Comparison of ENCODE assay signal across 15 cellular contexts in the genomic region with DNA sequence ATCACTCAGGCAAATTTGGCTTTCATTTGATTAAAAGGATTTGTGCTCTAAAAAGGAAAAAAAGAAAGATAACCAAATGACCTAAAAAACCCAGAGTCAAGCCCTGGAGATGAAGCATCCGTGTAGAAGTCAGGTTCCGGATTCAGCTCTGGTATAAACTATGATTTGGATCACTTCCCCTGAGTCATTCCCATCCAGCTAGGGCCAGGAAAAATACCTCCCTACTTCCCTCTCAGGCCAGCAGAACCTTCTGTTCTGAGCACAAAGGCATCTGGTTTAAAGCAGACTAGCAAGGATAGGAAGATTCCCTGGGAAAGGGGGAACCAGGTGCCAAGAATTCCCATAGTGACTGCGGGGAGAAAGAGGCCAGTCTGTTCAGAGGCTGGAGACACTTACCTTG. TPM values are rescaled to one million over a fixed set of nuclear protein-coding genes. Genes with fewer than 3 reads are reported as not detected.
DNase-seq lines count a peak whose midpoint lies in the region; ATAC-seq and TF ChIP-seq lines count a peak whose summit lies in the region.
"Had no signal": no experiment of that assay in that cellular context is flagged by ENCODE, and none has a peak within 500 bp of the region (broad histone marks: within the 10 kb centered on the region; RNA-seq: fewer than 3 reads in every experiment).

No MANE protein-coding gene starts in this region.

- H3K4me3 ChIP-seq in effector memory CD4-positive, alpha-beta T cell (ENCODE audit: insufficient read depth, low read depth, low read length, poor library complexity, severe bottlenecking) = no peak overlapping the region
- H3K4me3 ChIP-seq in muscle layer of duodenum (ENCODE audit: low read depth in 1 of 2, low read length in 2 of 2) = no peak overlapping the region
- H3K4me3 ChIP-seq: pancreas, SK-N-MC, upper lobe of right lung had no signal

- H3K27me3 ChIP-seq in effector memory CD4-positive, alpha-beta T cell (replicated peaks; ENCODE audit: control insufficient read depth, insufficient read depth, low read length, poor library complexity, severe bottlenecking) = no peaks in the 10 kb centered on the region
- H3K27me3 ChIP-seq in muscle layer of duodenum (ENCODE audit: low read depth, low read length) = no peaks in the 10 kb centered on the region
- H3K27me3 ChIP-seq: pancreas, upper lobe of right lung had no signal

- H3K4me1 Mint-ChIP-seq in activated CD4-positive, alpha-beta T cell treated with anti-CD3 and anti-CD28 coated beads for 36 hours = no peaks in the 10 kb centered on the region

- no peaks in the 10 kb centered on the region for H3K36me3 Mint-ChIP-seq in activated CD4-positive, alpha-beta T cell treated with anti-CD3 and anti-CD28 coated beads for 36 hours (ENCODE audit: low read depth)

- no peaks in the 10 kb centered on the region for H3K9me3 ChIP-seq in effector memory CD4-positive, alpha-beta T cell (ENCODE audit: control insufficient read depth, low read length)
- no peaks in the 10 kb centered on the region for H3K9me3 ChIP-seq in muscle layer of duodenum (ENCODE audit: control insufficient read depth in 1 of 2, low read length in 2 of 2)
- H3K9me3 ChIP-seq: pancreas, upper lobe of right lung had no signal

- CTCF ChIA-PET in RWPE1 (lab: Yijun Ruan, JAX) = no interaction called here
- CTCF ChIA-PET in activated CD4-positive, alpha-beta T cell treated with anti-CD3 and anti-CD28 coated beads for 36 hours (lab: Charles Lee) = interaction anchor here (24.7 kb wide), 1 partner anchor 46 kb away, joined by 456 read pairs; a partner anchor contains a TSS

- H3K36me3 ChIP-seq in effector memory CD4-positive, alpha-beta T cell (ENCODE audit: control insufficient read depth, insufficient read depth, low read length) = peaks cover 65% of the 10 kb centered on the region
- H3K36me3 ChIP-seq in muscle layer of duodenum (ENCODE audit: control insufficient read depth in 1 of 2, insufficient read depth in 2 of 2, low read length in 2 of 2) = peaks cover 25 to 58% of the 10 kb centered on the region in 2 donors

- TF ChIP-seq CTCF in AG09319 (IDR thresholded peaks at IDR 0.05; ENCODE audit: low read depth, low read length) (no peak), RWPE1 (conservative IDR thresholded peaks at IDR 0.05; ENCODE audit: low read depth) (no peak)

- H3K27ac Mint-ChIP-seq in activated CD4-positive, alpha-beta T cell treated with anti-CD3 and anti-CD28 coated beads for 36 hours = no peak overlapping the region

- no peak overlapping the region for H3K4me3 Mint-ChIP-seq in activated CD4-positive, alpha-beta T cell treated with anti-CD3 and anti-CD28 coated beads for 36 hours

- H3K27ac ChIP-seq in RWPE1 (peak overlapping the region; percentile 28), muscle layer of duodenum (ENCODE audit: low read length) (peak overlapping the region; percentile 40)
- H3K27ac ChIP-seq in effector memory CD4-positive, alpha-beta T cell (ENCODE audit: insufficient read depth, low read length, poor library complexity, severe bottlenecking) = peak overlapping the region; percentile 4
- H3K27ac ChIP-seq: pancreas, SK-N-MC, upper lobe of right lung had no signal

- POLR2A ChIA-PET in RWPE1 (lab: Yijun Ruan, JAX; ENCODE audit: low non-redundant PET) = interaction anchor here (0.5 kb wide), 1 partner anchor 741 kb away, joined by 4 read pairs; no protein-coding TSS in a partner anchor
- POLR2A ChIA-PET in activated CD4-positive, alpha-beta T cell treated with anti-CD3 and anti-CD28 coated beads for 36 hours (lab: Charles Lee) = no interaction called here

- ATAC-seq in HG02642 (IDR thresholded peaks at IDR 0.05; ENCODE audit: poor library complexity, unreplicated experiment) (no peak), HG03108 (IDR thresholded peaks at IDR 0.05; ENCODE audit: unreplicated experiment) (no peak)
- ATAC-seq in activated CD4-positive, alpha-beta T cell treated with anti-CD3 and anti-CD28 coated beads for 36 hours = no peak
- ATAC-seq: activated CD4-positive, CD25-positive, alpha-beta regulatory T cell treated with anti-CD3 and anti-CD28 coated beads, Interleukin-2, amount 50 U/mL, for 24 hours had no signal

- no peaks in the 10 kb centered on the region for H3K4me1 ChIP-seq in effector memory CD4-positive, alpha-beta T cell (ENCODE audit: control insufficient read depth, insufficient read depth, low read length, poor library complexity, severe bottlenecking)
- peaks cover 0 to 10% of the 10 kb centered on the region in 2 donors for H3K4me1 ChIP-seq in muscle layer of duodenum (ENCODE audit: control insufficient read depth in 1 of 2, insufficient read depth in 2 of 2, low read length in 2 of 2)
- H3K4me1 ChIP-seq: pancreas, upper lobe of right lung had no signal

- no peaks in the 10 kb centered on the region for H3K27me3 Mint-ChIP-seq in activated CD4-positive, alpha-beta T cell treated with anti-CD3 and anti-CD28 coated beads for 36 hours

- intact Hi-C loops in activated CD4-positive, alpha-beta T cell treated with anti-CD3 and anti-CD28 coated beads for 36 hours (cut with DNase I, micrococcal nuclease) = no loop called here

- no peaks in the 10 kb centered on the region for H3K9me3 Mint-ChIP-seq in activated CD4-positive, alpha-beta T cell treated with anti-CD3 and anti-CD28 coated beads for 36 hours (ENCODE audit: low read depth)

- DNase-seq in AG09319 (ENCODE audit: extremely low read depth, low read depth) (peak; percentile 93), RWPE1 (ENCODE audit: low spot score) (no peak), UCSD-AML1 (lab: John Stamatoyannopoulos, UW; ENCODE audit: unreplicated experiment) (no peak)
- DNase-seq in effector memory CD4-positive, alpha-beta T cell = no peak
- DNase-seq in activated CD4-positive, alpha-beta T cell treated with anti-CD3 and anti-CD28 coated beads for 36 hours = no peak
- DNase-seq: amygdala, DMS79, midbrain, pancreas, upper lobe of right lung had no signal

RNA-seq across cellular contexts. Expression of a gene that starts 25.7 kb away (rescaled TPM):
- 10 to 100 TPM; 54.7 to 65.0 TPM for total RNA-seq in activated CD4-positive, alpha-beta T cell treated with anti-CD3 and anti-CD28 coated beads for 36 hours

RNA-seq across cellular contexts. Expression of a gene that starts 37.3 kb away (rescaled TPM):
- 10 to 100 TPM; 16.4 to 19.4 TPM for total RNA-seq in activated CD4-positive, alpha-beta T cell treated with anti-CD3 and anti-CD28 coated beads for 36 hours

RNA-seq across cellular contexts. Expression of a gene that starts 51.7 kb away (rescaled TPM):
- total RNA-seq in activated CD4-positive, alpha-beta T cell treated with anti-CD3 and anti-CD28 coated beads for 36 hours = 10 to 100 TPM; 40.1 to 67.3 TPM

RNA-seq across cellular contexts. Expression of a gene that starts 55.2 kb away (rescaled TPM):
- total RNA-seq in activated CD4-positive, alpha-beta T cell treated with anti-CD3 and anti-CD28 coated beads for 36 hours = 10 to 100 TPM; 12.7 to 37.1 TPM
